In the genomic region with DNA sequence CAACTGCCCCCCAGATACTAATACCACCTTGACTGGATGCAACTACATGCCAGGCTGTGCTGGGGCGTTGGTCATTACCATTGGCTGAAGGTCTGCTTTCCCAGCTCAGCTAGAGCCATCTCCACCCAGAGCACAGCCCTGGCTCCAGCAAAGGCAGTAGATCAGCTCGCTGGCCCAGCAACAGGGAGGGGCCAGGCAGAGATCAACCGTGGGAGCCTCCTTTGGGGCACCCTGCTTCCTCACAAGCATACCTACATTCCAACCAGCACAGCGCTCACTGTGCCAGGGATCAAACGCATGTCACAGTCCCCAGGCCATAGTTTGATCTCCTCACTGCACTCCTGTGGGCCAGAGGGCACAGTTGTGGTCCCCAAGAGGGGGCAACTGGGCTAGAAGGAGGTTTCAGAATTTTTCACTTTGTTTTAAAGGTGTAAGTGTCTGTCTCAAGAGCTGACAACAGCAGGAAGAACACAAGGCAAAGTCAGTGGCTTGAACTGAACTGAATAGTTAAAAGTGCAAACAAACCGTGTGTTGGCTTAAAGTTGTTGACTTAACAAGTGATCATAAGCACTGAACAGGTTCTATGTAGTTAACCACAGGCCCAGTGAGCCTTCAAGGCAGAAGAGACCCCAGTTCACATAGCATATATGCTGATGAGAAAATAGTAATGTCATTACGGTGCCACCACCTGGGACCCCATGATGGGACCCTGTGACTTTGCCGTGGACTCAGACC, we compare ENCODE assay signal across 11 cellular contexts.
A peak's percentile ranks its signal among the peaks of the same experiment; 100 is the strongest.
DNase-seq lines count a peak whose midpoint lies in the region; ATAC-seq and TF ChIP-seq lines count a peak whose summit lies in the region.
"Had no signal": no experiment of that assay in that cellular context is flagged by ENCODE, and none has a peak within 500 bp of the region (broad histone marks: within the 10 kb centered on the region; RNA-seq: fewer than 3 reads in every experiment).

No MANE protein-coding gene starts in this region.

- DNase-seq in GM23248: peak; percentile 14
- no peak for DNase-seq in coronary artery (ENCODE audit: low spot score)
- peak; percentile 53 for DNase-seq in lower lobe of right lung
- DNase-seq in spleen: no peak
- no peak for DNase-seq in activated CD4-positive, alpha-beta T cell treated with anti-CD3 and anti-CD28 coated beads, Interleukin-2, amount 10 ng/mL, durations not matched to agents 24 days and 14 days
- no peak for DNase-seq in nucleus accumbens (lab: John Stamatoyannopoulos, UW)
- DNase-seq in kidney glomerular epithelial cell (lab: John Stamatoyannopoulos, UW): no peak
- no peak for DNase-seq in activated CD4-positive, alpha-beta T cell treated with anti-CD3 and anti-CD28 coated beads, Interleukin-2, amount 50 U/mL, for 4 hours
- DNase-seq: amygdala; CD8-positive, alpha-beta T cell; T-cell had no signal

- peak overlapping the region; percentile 61 for H2AFZ ChIP-seq in GM23248

- H3K4me3 ChIP-seq in GM23248 (no peak overlapping the region), coronary artery (peak overlapping the region; percentile 51), lower lobe of right lung (no peak overlapping the region), spleen (no peak overlapping the region)

- H3F3A ChIP-seq in GM23248 (ENCODE audit: insufficient read depth): peaks cover 7% of the 10 kb centered on the region; the same call in 1 of the 2 replicates

- no peak for TF ChIP-seq POLR2A in spleen (IDR thresholded peaks at IDR 0.05)

- H3K27me3 ChIP-seq in GM23248 (replicated peaks; ENCODE audit: insufficient read depth): no peaks in the 10 kb centered on the region
- no peaks in the 10 kb centered on the region for H3K27me3 ChIP-seq in lower lobe of right lung (ENCODE audit: low read depth)
- no peaks in the 10 kb centered on the region for H3K27me3 ChIP-seq in spleen (replicated peaks in 1 of 7)

- peak; percentile 74 to 78 for ATAC-seq in lower lobe of right lung
- ATAC-seq: CD8-positive, alpha-beta T cell; T-cell had no signal

- H3K9me3 Mint-ChIP-seq in activated CD4-positive, alpha-beta T cell treated with anti-CD3 and anti-CD28 coated beads, Interleukin-2, amount 10 ng/mL, durations not matched to agents 24 days and 14 days: no peaks in the 10 kb centered on the region
- H3K9me3 Mint-ChIP-seq: CD8-positive, alpha-beta T cell; T-cell had no signal

- H3K27ac ChIP-seq in GM23248 (peak overlapping the region; percentile 45), coronary artery (peak overlapping the region; percentile 78 to 97), lower lobe of right lung (peak overlapping the region; percentile 77), spleen (peak overlapping the region in 7 of 8 donors; percentile 26 to 67 (median 59))

- no peaks in the 10 kb centered on the region for H3K79me2 ChIP-seq in GM23248 (ENCODE audit: insufficient read depth)

- H3K9me3 ChIP-seq in GM23248 (ENCODE audit: low read depth) (no peaks in the 10 kb centered on the region), lower lobe of right lung (no peaks in the 10 kb centered on the region), spleen (no peaks in the 10 kb centered on the region)

- H3K4me1 ChIP-seq in GM23248 (ENCODE audit: insufficient read depth) (peaks cover 15% of the 10 kb centered on the region), lower lobe of right lung (peaks cover 23% of the 10 kb centered on the region), spleen (peaks cover 0 to 8% (median 2%) of the 10 kb centered on the region in 6 donors)

- in situ Hi-C loops in GM23248 (cut with MboI): no loop called here

- no peak overlapping the region for H3K27ac Mint-ChIP-seq in activated CD4-positive, alpha-beta T cell treated with anti-CD3 and anti-CD28 coated beads, Interleukin-2, amount 10 ng/mL, durations not matched to agents 24 days and 14 days
- H3K27ac Mint-ChIP-seq: CD8-positive, alpha-beta T cell; T-cell had no signal

- peaks cover 3% of the 10 kb centered on the region for H3K4me1 Mint-ChIP-seq in activated CD4-positive, alpha-beta T cell treated with anti-CD3 and anti-CD28 coated beads, Interleukin-2, amount 10 ng/mL, durations not matched to agents 24 days and 14 days
- H3K4me1 Mint-ChIP-seq: T-cell had no signal

- H3K4me3 Mint-ChIP-seq in activated CD4-positive, alpha-beta T cell treated with anti-CD3 and anti-CD28 coated beads, Interleukin-2, amount 10 ng/mL, durations not matched to agents 24 days and 14 days: no peak overlapping the region
- H3K4me3 Mint-ChIP-seq: CD8-positive, alpha-beta T cell; T-cell had no signal

- TF ChIP-seq CTCF in coronary artery (IDR thresholded peaks at IDR 0.05): no peak
- TF ChIP-seq CTCF in lower lobe of right lung (IDR thresholded peaks at IDR 0.05): no peak
- TF ChIP-seq CTCF in spleen (IDR thresholded peaks at IDR 0.05 in 8 of 11, conservative IDR thresholded peaks at IDR 0.05 in 3 of 11): no peak

- H3K36me3 Mint-ChIP-seq in activated CD4-positive, alpha-beta T cell treated with anti-CD3 and anti-CD28 coated beads, Interleukin-2, amount 10 ng/mL, durations not matched to agents 24 days and 14 days (ENCODE audit: low read depth): no peaks in the 10 kb centered on the region
- H3K36me3 Mint-ChIP-seq: CD8-positive, alpha-beta T cell; T-cell had no signal

- peak overlapping the region; percentile 15 for H3K4me2 ChIP-seq in GM23248 (ENCODE audit: unreplicated experiment)

- no peaks in the 10 kb centered on the region for H4K20me1 ChIP-seq in GM23248 (ENCODE audit: insufficient read depth)

- no peaks in the 10 kb centered on the region for H3K36me3 ChIP-seq in GM23248 (ENCODE audit: low read depth)
- no peaks in the 10 kb centered on the region for H3K36me3 ChIP-seq in lower lobe of right lung
- no peaks in the 10 kb centered on the region for H3K36me3 ChIP-seq in spleen

- peaks cover 2% of the 10 kb centered on the region for H3K27me3 Mint-ChIP-seq in activated CD4-positive, alpha-beta T cell treated with anti-CD3 and anti-CD28 coated beads, Interleukin-2, amount 10 ng/mL, durations not matched to agents 24 days and 14 days

- no peaks in the 10 kb centered on the region for H3K9me2 ChIP-seq in GM23248 (ENCODE audit: insufficient read depth)

- no peak overlapping the region; the same call in 1 of the 2 replicates for H3K9ac ChIP-seq in GM23248

- intact Hi-C loops in lower lobe of right lung (cut with DNase I): no loop called here
- intact Hi-C loops in spleen (cut with DNase I; ENCODE audit: low total_unique reads): no loop called here
- intact Hi-C loops in activated CD4-positive, alpha-beta T cell treated with anti-CD3 and anti-CD28 coated beads, Interleukin-2, amount 10 ng/mL, durations not matched to agents 24 days and 14 days (cut with micrococcal nuclease): no loop called here

- 25 to 26% methylated on average over 8 of the region's 8 CpGs for WGBS in GM23248 (ENCODE audit: low coverage in 1 of 2, low lambda C conversion rate in 2 of 2, missing lambda C conversion rate in 2 of 2), 2 experiments
- 66 to 85% (median 78%) methylated on average over 7 to 8 of the region's 8 CpGs for WGBS in spleen, 5 donors

Comparison
In these comparisons a context has a peak if more than half of its experiments do, and no peak if none do; other contexts are left out.
1. DNase-seq: peak in GM23248 (single experiment) and lower lobe of right lung (single experiment); none in coronary artery (single experiment), spleen (single experiment), activated CD4-positive, alpha-beta T cell treated with anti-CD3 and anti-CD28 coated beads, Interleukin-2, amount 10 ng/mL, durations not matched to agents 24 days and 14 days (single experiment), nucleus accumbens (0 of 56), kidney glomerular epithelial cell (single experiment) and activated CD4-positive, alpha-beta T cell treated with anti-CD3 and anti-CD28 coated beads, Interleukin-2, amount 50 U/mL, for 4 hours (0 of 2).
2. Peak in every context shown above with its lines, with median percentiles within 50 percentile points of each other: H3K27ac ChIP-seq.